ENCODE assay signal across 28 cellular contexts in the genomic region with DNA sequence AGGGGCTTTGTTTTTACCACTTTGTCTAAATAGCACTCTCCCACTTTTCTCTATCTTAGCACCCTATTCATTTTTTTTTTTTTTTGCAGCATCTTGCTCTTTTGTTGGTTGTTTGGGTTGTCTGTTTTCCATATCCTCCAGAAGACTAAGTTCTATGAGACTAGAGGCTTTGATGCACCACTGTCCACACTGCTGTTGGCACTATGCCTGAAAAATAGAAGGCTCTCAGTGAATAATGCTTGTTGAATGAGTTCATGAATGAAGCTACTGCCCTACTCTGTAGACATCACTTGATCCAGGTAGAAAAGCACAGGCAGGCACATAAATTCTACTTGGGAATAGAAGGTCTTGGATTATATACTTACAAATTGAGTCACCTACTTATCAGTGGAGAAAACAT. TPM values are rescaled to one million over a fixed set of nuclear protein-coding genes. Genes with fewer than 3 reads are reported as not detected.
DNase-seq lines count a peak whose midpoint lies in the region; FAIRE-seq and TF ChIP-seq lines count a peak whose summit lies in the region.
"Had no signal": no experiment of that assay in that cellular context is flagged by ENCODE, and none has a peak within 500 bp of the region (broad histone marks: within the 10 kb centered on the region; RNA-seq: fewer than 3 reads in every experiment).

No MANE protein-coding gene starts in this region.

- peaks cover 31% of the 10 kb centered on the region for H3K27me3 Mint-ChIP-seq in T-helper 2 cell treated with Interferon-gamma antibody and Interleukin-4, amounts not matched to agents 5 μg/mL and 100 μg/mL, for 36 hours (ENCODE audit: low read depth)
- no peaks in the 10 kb centered on the region for H3K27me3 Mint-ChIP-seq in neural crest cell (ENCODE audit: low read depth)

- no peak overlapping the region for H3K9ac ChIP-seq in mammary epithelial cell (ENCODE audit: insufficient read depth, low read length)

- no TSS peak for BruUV-seq in mammary epithelial cell (replicated peaks; lab: Mats Ljungman, UMichigan)

- H2AFZ ChIP-seq in mammary epithelial cell (ENCODE audit: low read depth, low read length) = no peak overlapping the region
- H2AFZ ChIP-seq: PC-9 had no signal

- H3K4me2 ChIP-seq in mammary epithelial cell (ENCODE audit: insufficient read depth, low read depth, low read length) = no peak overlapping the region
- H3K4me2 ChIP-seq: PC-9 had no signal

- CTCF ChIA-PET in mammary epithelial cell (lab: Charles Lee; ENCODE audit: low non-redundant PET) = no interaction called here

- no peak for TF ChIP-seq CTCF in mammary epithelial cell (conservative IDR thresholded peaks at IDR 0.05 in 1 of 2, IDR thresholded peaks at IDR 0.05 in 1 of 2; ENCODE audit: extremely low read depth in 1 of 2, insufficient read depth in 1 of 2, low read depth in 1 of 2, low read length in 2 of 2)
- no peak for TF ChIP-seq CTCF in neural crest cell (conservative IDR thresholded peaks at IDR 0.05)

- peak; percentile 20 for FAIRE-seq in GM12891 (lab: Jason Lieb, UNC)
- FAIRE-seq: frontal cortex, kidney had no signal

- dilution Hi-C loops in mammary epithelial cell (cut with HindIII; ENCODE audit: low sequenced_read_pairs) = no loop called here

- no peaks in the 10 kb centered on the region for H3K27me3 ChIP-seq in mammary epithelial cell (ENCODE audit: insufficient read depth, low read length)
- H3K27me3 ChIP-seq: cardiac muscle cell, SJCRH30, upper lobe of left lung had no signal

- H3K4me3 Mint-ChIP-seq in T-helper 2 cell treated with Interferon-gamma antibody and Interleukin-4, amounts not matched to agents 5 μg/mL and 100 μg/mL, for 36 hours = peak overlapping the region; percentile 10
- no peak overlapping the region for H3K4me3 Mint-ChIP-seq in neural crest cell
- H3K4me3 Mint-ChIP-seq: T-helper 17 cell had no signal

- peaks cover 22% of the 10 kb centered on the region for H3K4me1 Mint-ChIP-seq in T-helper 2 cell treated with Interferon-gamma antibody and Interleukin-4, amounts not matched to agents 5 μg/mL and 100 μg/mL, for 36 hours (ENCODE audit: low read depth)
- H3K4me1 Mint-ChIP-seq in neural crest cell = peaks cover 16% of the 10 kb centered on the region

- no peak for TF ChIP-seq POLR2A in GM12891 (IDR thresholded peaks at IDR 0.05; ENCODE audit: low read depth, low read length)

- H4K20me1 ChIP-seq in mammary epithelial cell (ENCODE audit: insufficient read depth, low read length) = no peaks in the 10 kb centered on the region

- intact Hi-C loops in mammary epithelial cell (cut with micrococcal nuclease) = no loop called here

- H3K27ac ChIP-seq in mammary epithelial cell (ENCODE audit: insufficient read depth, low read depth, low read length) = no peak overlapping the region
- H3K27ac ChIP-seq: cardiac muscle cell, PC-9, psoas muscle, SJCRH30, upper lobe of left lung had no signal

- in situ Hi-C loops in mammary epithelial cell (cut with MboI; ENCODE audit: low sequenced_read_pairs in 2 of 2) = no loop called here

- peaks cover 7% of the 10 kb centered on the region for H3K79me2 ChIP-seq in mammary epithelial cell (ENCODE audit: insufficient read depth, low read length)

- H3K4me3 ChIP-seq in mammary epithelial cell (replicated peaks in 1 of 3; ENCODE audit: insufficient read depth in 1 of 3, low read depth in 2 of 3, low read length in 3 of 3) = no peak overlapping the region
- H3K4me3 ChIP-seq: cardiac muscle cell, HAP-1, PC-9, psoas muscle, SJCRH30, upper lobe of left lung had no signal

- no peak for DNase-seq in T-helper 2 cell treated with Interferon-gamma antibody and Interleukin-4, amounts not matched to agents 5 μg/mL and 100 μg/mL, for 36 hours (ENCODE audit: low spot score)
- DNase-seq in T-helper 2 cell = no peak
- no peak for DNase-seq in GM12891 (ENCODE audit: insufficient read length, low spot score)
- peak; percentile 60 for DNase-seq in mammary epithelial cell
- DNase-seq in neural crest cell (ENCODE audit: low read depth, low spot score) = no peak
- DNase-seq in DMS 273 (lab: John Stamatoyannopoulos, UW; ENCODE audit: unreplicated experiment) = no peak
- DNase-seq in NCI-H748 treated with DMSO at 0.1 percent for 48 hours (lab: John Stamatoyannopoulos, UW) = no peak
- DNase-seq in NK-92 (lab: John Stamatoyannopoulos, UW; ENCODE audit: unreplicated experiment) = no peak
- DNase-seq: 8988T; activated CD8-positive, alpha-beta memory T cell treated with anti-CD3 and anti-CD28 coated beads for 24 hours; activated effector memory CD4-positive, alpha-beta T cell treated with Interleukin-2 at 50 U/mL for 16 hours; kidney; mesendoderm; NCI-H1694 treated with DMSO at 0.1 percent for 48 hours; NCI-H2227 treated with DMSO at 0.1 percent for 48 hours; NCI-H82; PC-9; psoas muscle; SJCRH30; T-helper 17 cell; upper lobe of left lung had no signal

- H3K27ac Mint-ChIP-seq in T-helper 2 cell treated with Interferon-gamma antibody and Interleukin-4, amounts not matched to agents 5 μg/mL and 100 μg/mL, for 36 hours = peak overlapping the region; percentile 45
- H3K27ac Mint-ChIP-seq in neural crest cell (ENCODE audit: unreplicated experiment) = peak overlapping the region; percentile 76
- H3K27ac Mint-ChIP-seq: T-helper 17 cell had no signal

- no peaks in the 10 kb centered on the region for H3K9me3 ChIP-seq in mammary epithelial cell (replicated peaks; ENCODE audit: insufficient read depth, low read length)
- H3K9me3 ChIP-seq: HAP-1, psoas muscle, SJCRH30, upper lobe of left lung had no signal

- H3K36me3 ChIP-seq in mammary epithelial cell (ENCODE audit: insufficient read depth, low read length) = peaks cover 44% of the 10 kb centered on the region
- H3K36me3 ChIP-seq: cardiac muscle cell, HAP-1, SJCRH30, upper lobe of left lung had no signal

- H3K36me3 Mint-ChIP-seq in T-helper 2 cell treated with Interferon-gamma antibody and Interleukin-4, amounts not matched to agents 5 μg/mL and 100 μg/mL, for 36 hours (ENCODE audit: low read depth) = peaks cover 5% of the 10 kb centered on the region
- H3K36me3 Mint-ChIP-seq in neural crest cell (ENCODE audit: low read depth) = peaks cover 3% of the 10 kb centered on the region

- peaks cover 19% of the 10 kb centered on the region for H3K4me1 ChIP-seq in mammary epithelial cell (ENCODE audit: insufficient read depth, low read length)
- H3K4me1 ChIP-seq: HAP-1, psoas muscle, SJCRH30, upper lobe of left lung had no signal

- peaks cover 13% of the 10 kb centered on the region for H3K9me3 Mint-ChIP-seq in T-helper 2 cell treated with Interferon-gamma antibody and Interleukin-4, amounts not matched to agents 5 μg/mL and 100 μg/mL, for 36 hours
- peaks cover 5% of the 10 kb centered on the region for H3K9me3 Mint-ChIP-seq in neural crest cell

TF ChIP-seq in GM12891, 5 proteins besides CTCF, POLR2A, EP300 and RAD21:
- TF ChIP-seq SPI1 (IDR thresholded peaks at IDR 0.05; ENCODE audit: low read depth, low read length) = no peak
- TF ChIP-seq PAX5 (IDR thresholded peaks at IDR 0.05; ENCODE audit: insufficient read depth, low read length, severe bottlenecking) = no peak
- TF ChIP-seq POU2F2 (IDR thresholded peaks at IDR 0.05; ENCODE audit: low read depth, low read length) = no peak
- no peak for TF ChIP-seq POLR2AphosphoS5 (IDR thresholded peaks at IDR 0.05; ENCODE audit: low read depth, low read length)
- no peak for TF ChIP-seq TAF1 (IDR thresholded peaks at IDR 0.05; ENCODE audit: low read depth, low read length)
TF ChIP-seq in GM12891: peak in this region for 0.

RNA-seq across cellular contexts. Expression of a gene that starts 7.3 kb away (rescaled TPM):
- 1.1 TPM for polyA plus RNA-seq in GM12891 (2012; ENCODE audit: low read depth, missing spikeins)
- total RNA-seq in mammary epithelial cell (100 to 1,000 TPM in 1 of 2 donors, 10 to 100 TPM in 1; 17.5 to 184 TPM), neural crest cell (not detected in 2 replicates)
- 26.3 TPM for polyA plus RNA-seq in mammary epithelial cell
- 69.9 TPM for polyA minus RNA-seq in mammary epithelial cell
- total RNA-seq: cardiac muscle cell, dermis microvascular lymphatic vessel endothelial cell, SJCRH30, skeletal muscle tissue had no signal
- polyA plus RNA-seq: cardiac muscle cell had no signal

RNA-seq across cellular contexts. Expression of a gene that starts 12.6 kb away (rescaled TPM):
- 6.7 TPM for polyA plus RNA-seq in GM12891 (2012; ENCODE audit: low read depth, missing spikeins)
- total RNA-seq in mammary epithelial cell = 10 to 100 TPM in 1 of 2 donors, under 1 TPM in 1; 0.83 to 32.7 TPM
- polyA plus RNA-seq in mammary epithelial cell = 15.1 TPM
- polyA minus RNA-seq in mammary epithelial cell = 18.2 TPM
- 27.4 and 31.3 TPM in 2 replicates for total RNA-seq in neural crest cell

RNA-seq across cellular contexts. Expression of a gene that starts 56.2 kb away (rescaled TPM):
- polyA plus RNA-seq in GM12891 (2012; ENCODE audit: low read depth, missing spikeins) = 2.1 TPM
- 1 to 10 TPM; 1.2 to 1.4 TPM for total RNA-seq in mammary epithelial cell
- 0.07 TPM for polyA plus RNA-seq in mammary epithelial cell
- not detected for polyA minus RNA-seq in mammary epithelial cell
- not detected in 2 replicates for total RNA-seq in neural crest cell
- total RNA-seq: cardiac muscle cell, dermis microvascular lymphatic vessel endothelial cell, epithelial cell of proximal tubule, frontal cortex, kidney, psoas muscle, SJCRH30, skeletal muscle tissue, T-helper 17 cell had no signal
- polyA plus RNA-seq: cardiac muscle cell, neural cell, psoas muscle had no signal

RNA-seq across cellular contexts. Expression of a gene that starts 59.5 kb away (rescaled TPM):
- polyA plus RNA-seq in GM12891 (2012; ENCODE audit: low read depth, missing spikeins) = 0.22 TPM
- total RNA-seq in mammary epithelial cell (100 to 1,000 TPM in 1 of 2 donors, 1 to 10 TPM in 1; 5.0 to 219 TPM), neural crest cell (not detected in 2 replicates)
- polyA plus RNA-seq in mammary epithelial cell = 161 TPM
- polyA minus RNA-seq in mammary epithelial cell = 268 TPM
- total RNA-seq: cardiac muscle cell, dermis microvascular lymphatic vessel endothelial cell, epithelial cell of proximal tubule, SJCRH30 had no signal
- polyA plus RNA-seq: cardiac muscle cell, neural cell had no signal

Comparison
In these comparisons a context has a peak if more than half of its experiments do, and no peak if none do; other contexts are left out.
1. RNA of a gene that starts 7.3 kb away (total RNA-seq): 17.5 to 184 TPM in mammary epithelial cell; not detected in neural crest cell; every median in the first group is over 10 times any median in the second.